In the genomic region with DNA sequence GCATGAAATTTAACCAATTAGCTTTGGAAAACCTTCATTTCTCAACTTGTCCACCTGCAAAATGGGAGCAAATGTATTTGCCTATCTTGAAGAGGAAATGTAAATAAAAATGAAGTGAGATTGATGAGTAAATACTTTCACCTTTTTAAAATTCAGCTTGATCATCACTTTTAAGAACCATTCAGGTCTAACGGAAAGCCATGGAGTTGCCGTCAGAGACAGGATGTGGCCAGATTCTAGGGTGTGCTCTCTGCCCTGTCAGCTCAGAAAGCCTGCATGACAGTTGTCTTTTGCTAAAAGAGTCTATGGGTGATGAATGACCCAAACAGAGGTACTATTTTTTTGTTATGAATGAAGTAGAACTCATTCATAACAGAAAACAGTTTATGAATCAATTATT, we compare ENCODE assay signal across 1 cellular context.
TF ChIP-seq lines count a peak whose summit lies in the region.

No MANE protein-coding gene starts in this region.

TF ChIP-seq in WTC11, 78 proteins besides CTCF, POLR2A, EP300 and RAD21 (continued from another document):
- TF ChIP-seq, protein P1, sequence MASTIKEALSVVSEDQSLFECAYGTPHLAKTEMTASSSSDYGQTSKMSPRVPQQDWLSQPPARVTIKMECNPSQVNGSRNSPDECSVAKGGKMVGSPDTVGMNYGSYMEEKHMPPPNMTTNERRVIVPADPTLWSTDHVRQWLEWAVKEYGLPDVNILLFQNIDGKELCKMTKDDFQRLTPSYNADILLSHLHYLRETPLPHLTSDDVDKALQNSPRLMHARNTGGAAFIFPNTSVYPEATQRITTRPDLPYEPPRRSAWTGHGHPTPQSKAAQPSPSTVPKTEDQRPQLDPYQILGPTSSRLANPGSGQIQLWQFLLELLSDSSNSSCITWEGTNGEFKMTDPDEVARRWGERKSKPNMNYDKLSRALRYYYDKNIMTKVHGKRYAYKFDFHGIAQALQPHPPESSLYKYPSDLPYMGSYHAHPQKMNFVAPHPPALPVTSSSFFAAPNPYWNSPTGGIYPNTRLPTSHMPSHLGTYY (CRISPR knock-in tag; IDR thresholded peaks at IDR 0.05): no peak
- TF ChIP-seq FOXP1 (CRISPR knock-in tag; IDR thresholded peaks at IDR 0.05; ENCODE audit: borderline replicate concordance) (no peak), PRRX2 (CRISPR knock-in tag; IDR thresholded peaks at IDR 0.05) (no peak)
- TF ChIP-seq, protein P2, sequence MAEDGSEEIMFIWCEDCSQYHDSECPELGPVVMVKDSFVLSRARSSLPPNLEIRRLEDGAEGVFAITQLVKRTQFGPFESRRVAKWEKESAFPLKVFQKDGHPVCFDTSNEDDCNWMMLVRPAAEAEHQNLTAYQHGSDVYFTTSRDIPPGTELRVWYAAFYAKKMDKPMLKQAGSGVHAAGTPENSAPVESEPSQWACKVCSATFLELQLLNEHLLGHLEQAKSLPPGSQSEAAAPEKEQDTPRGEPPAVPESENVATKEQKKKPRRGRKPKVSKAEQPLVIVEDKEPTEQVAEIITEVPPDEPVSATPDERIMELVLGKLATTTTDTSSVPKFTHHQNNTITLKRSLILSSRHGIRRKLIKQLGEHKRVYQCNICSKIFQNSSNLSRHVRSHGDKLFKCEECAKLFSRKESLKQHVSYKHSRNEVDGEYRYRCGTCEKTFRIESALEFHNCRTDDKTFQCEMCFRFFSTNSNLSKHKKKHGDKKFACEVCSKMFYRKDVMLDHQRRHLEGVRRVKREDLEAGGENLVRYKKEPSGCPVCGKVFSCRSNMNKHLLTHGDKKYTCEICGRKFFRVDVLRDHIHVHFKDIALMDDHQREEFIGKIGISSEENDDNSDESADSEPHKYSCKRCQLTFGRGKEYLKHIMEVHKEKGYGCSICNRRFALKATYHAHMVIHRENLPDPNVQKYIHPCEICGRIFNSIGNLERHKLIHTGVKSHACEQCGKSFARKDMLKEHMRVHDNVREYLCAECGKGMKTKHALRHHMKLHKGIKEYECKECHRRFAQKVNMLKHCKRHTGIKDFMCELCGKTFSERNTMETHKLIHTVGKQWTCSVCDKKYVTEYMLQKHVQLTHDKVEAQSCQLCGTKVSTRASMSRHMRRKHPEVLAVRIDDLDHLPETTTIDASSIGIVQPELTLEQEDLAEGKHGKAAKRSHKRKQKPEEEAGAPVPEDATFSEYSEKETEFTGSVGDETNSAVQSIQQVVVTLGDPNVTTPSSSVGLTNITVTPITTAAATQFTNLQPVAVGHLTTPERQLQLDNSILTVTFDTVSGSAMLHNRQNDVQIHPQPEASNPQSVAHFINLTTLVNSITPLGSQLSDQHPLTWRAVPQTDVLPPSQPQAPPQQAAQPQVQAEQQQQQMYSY (CRISPR knock-in tag; IDR thresholded peaks at IDR 0.05): no peak
- TF ChIP-seq, protein P3, sequence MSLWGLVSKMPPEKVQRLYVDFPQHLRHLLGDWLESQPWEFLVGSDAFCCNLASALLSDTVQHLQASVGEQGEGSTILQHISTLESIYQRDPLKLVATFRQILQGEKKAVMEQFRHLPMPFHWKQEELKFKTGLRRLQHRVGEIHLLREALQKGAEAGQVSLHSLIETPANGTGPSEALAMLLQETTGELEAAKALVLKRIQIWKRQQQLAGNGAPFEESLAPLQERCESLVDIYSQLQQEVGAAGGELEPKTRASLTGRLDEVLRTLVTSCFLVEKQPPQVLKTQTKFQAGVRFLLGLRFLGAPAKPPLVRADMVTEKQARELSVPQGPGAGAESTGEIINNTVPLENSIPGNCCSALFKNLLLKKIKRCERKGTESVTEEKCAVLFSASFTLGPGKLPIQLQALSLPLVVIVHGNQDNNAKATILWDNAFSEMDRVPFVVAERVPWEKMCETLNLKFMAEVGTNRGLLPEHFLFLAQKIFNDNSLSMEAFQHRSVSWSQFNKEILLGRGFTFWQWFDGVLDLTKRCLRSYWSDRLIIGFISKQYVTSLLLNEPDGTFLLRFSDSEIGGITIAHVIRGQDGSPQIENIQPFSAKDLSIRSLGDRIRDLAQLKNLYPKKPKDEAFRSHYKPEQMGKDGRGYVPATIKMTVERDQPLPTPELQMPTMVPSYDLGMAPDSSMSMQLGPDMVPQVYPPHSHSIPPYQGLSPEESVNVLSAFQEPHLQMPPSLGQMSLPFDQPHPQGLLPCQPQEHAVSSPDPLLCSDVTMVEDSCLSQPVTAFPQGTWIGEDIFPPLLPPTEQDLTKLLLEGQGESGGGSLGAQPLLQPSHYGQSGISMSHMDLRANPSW (CRISPR knock-in tag; conservative IDR thresholded peaks at IDR 0.05; ENCODE audit: low read depth): no peak
